In genomic region chr1:234772345-234773147, GRCh38 we compare ENCODE assay signal across 8 cellular contexts.
DNase-seq lines count a peak whose midpoint lies in the region; ATAC-seq, FAIRE-seq and TF ChIP-seq lines count a peak whose summit lies in the region.

No MANE protein-coding gene starts in this region.

- H3K4me1 Mint-ChIP-seq in activated CD8-positive, alpha-beta T cell treated with anti-CD3 and anti-CD28 coated beads for 36 hours (ENCODE audit: low read depth) = peaks cover 60% of the 10 kb centered on the region
- peaks cover 56% of the 10 kb centered on the region for H3K4me1 Mint-ChIP-seq in stimulated activated memory B cell treated with anti-CD40 and anti-IgM and Interleukin-4, amounts not matched to agents 10 μg/mL and 1 μg/mL and 100 μg/mL, for 72 hours

- no peaks in the 10 kb centered on the region for H3K23me2 ChIP-seq in H1 (ENCODE audit: low read depth, low read length)

- TF ChIP-seq RAD21 in H1 (IDR thresholded peaks at IDR 0.05 in 1 of 2, conservative IDR thresholded peaks at IDR 0.05 in 1 of 2; ENCODE audit: low read depth in 2 of 2, low read length in 2 of 2) = no peak

- H3K36me3 ChIP-seq in H1 (ENCODE audit: control insufficient read depth in 2 of 4, insufficient read depth in 4 of 4, low read length in 3 of 4) (no peaks in the 10 kb centered on the region), muscle layer of duodenum (ENCODE audit: control insufficient read depth in 1 of 2, insufficient read depth in 2 of 2, low read length in 2 of 2) (no peaks in the 10 kb centered on the region)

- DNase-seq in NCI-H524 (lab: John Stamatoyannopoulos, UW) = peak; percentile 76 to 85
- DNase-seq in activated CD8-positive, alpha-beta T cell treated with anti-CD3 and anti-CD28 coated beads for 36 hours = peak; percentile 98
- peak in 1 of 2 experiments; percentile 53 for DNase-seq in H1 (ENCODE audit: low read depth in 1 of 2, low spot score in 2 of 2)
- no peak for DNase-seq in NCI-H146 (lab: John Stamatoyannopoulos, UW)

- ATAC-seq in GM18519 (IDR thresholded peaks at IDR 0.05; ENCODE audit: low FRiP score, unreplicated experiment) (peak; percentile 87), HG02884 (IDR thresholded peaks at IDR 0.05; ENCODE audit: unreplicated experiment) (peak; percentile 79)
- peak; percentile 72 for ATAC-seq in activated CD8-positive, alpha-beta T cell treated with anti-CD3 and anti-CD28 coated beads for 36 hours
- peak; percentile 93 for ATAC-seq in stimulated activated memory B cell treated with anti-CD40 and anti-IgM and Interleukin-4, amounts not matched to agents 10 μg/mL and 1 μg/mL and 100 μg/mL, for 72 hours

- CTCF ChIA-PET in activated CD8-positive, alpha-beta T cell treated with anti-CD3 and anti-CD28 coated beads for 36 hours (lab: Charles Lee) = interaction anchor here (1.0 to 1.5 kb wide), 4 partner anchors 9 to 70 kb away, joined by 3 to 5 read pairs (median 4); no protein-coding TSS in a partner anchor
- CTCF ChIA-PET in H1 (lab: Charles Lee; ENCODE audit: partially characterized antibody) = interaction anchor here (0.5 to 1.6 kb wide), 6 partner anchors 9 to 285 kb away, joined by 3 to 4 read pairs (median 4); no protein-coding TSS in a partner anchor

- H3K4me1 ChIP-seq in H1 (replicated peaks in 1 of 4; ENCODE audit: control insufficient read depth in 3 of 4, insufficient read depth in 4 of 4, low read length in 3 of 4) (peaks cover 1 to 19% (median 12%) of the 10 kb centered on the region in 4 experiments; a peak in 5 of 7 replicates), muscle layer of duodenum (ENCODE audit: control insufficient read depth in 1 of 2, insufficient read depth in 2 of 2, low read length in 2 of 2) (peaks cover 0 to 3% of the 10 kb centered on the region in 2 donors)

- no peak overlapping the region for H2AK5ac ChIP-seq in H1 (ENCODE audit: low read depth, low read length)

- H3K9ac ChIP-seq in H1 (replicated peaks in 1 of 4; ENCODE audit: extremely low read depth in 1 of 4, low read depth in 3 of 4, low read length in 3 of 4) = no peak overlapping the region

- POLR2A ChIA-PET in activated CD8-positive, alpha-beta T cell treated with anti-CD3 and anti-CD28 coated beads for 36 hours (lab: Charles Lee) = interaction anchor here (0.6 to 2.6 kb wide), 15 partner anchors 9 to 303 kb away, joined by 3 to 18 read pairs (median 3); partner anchors contain the start of gene IRF2BP2
- POLR2A ChIA-PET in H1 (lab: Charles Lee; ENCODE audit: partially characterized antibody) = no interaction called here

- H3K9me3 Mint-ChIP-seq in activated CD8-positive, alpha-beta T cell treated with anti-CD3 and anti-CD28 coated beads for 36 hours = peaks cover 3% of the 10 kb centered on the region
- peaks cover 3% of the 10 kb centered on the region for H3K9me3 Mint-ChIP-seq in stimulated activated memory B cell treated with anti-CD40 and anti-IgM and Interleukin-4, amounts not matched to agents 10 μg/mL and 1 μg/mL and 100 μg/mL, for 72 hours

- H3K79me1 ChIP-seq in H1 (ENCODE audit: low read depth, low read length) = no peaks in the 10 kb centered on the region

- H3K23ac ChIP-seq in H1 (ENCODE audit: insufficient read length) = no peak overlapping the region

- H2BK12ac ChIP-seq in H1 (ENCODE audit: low read depth, low read length) = peak overlapping the region; percentile 30; the same call in 1 of the 2 replicates

- peak overlapping the region; percentile 12 for H4K91ac ChIP-seq in H1 (replicated peaks; ENCODE audit: insufficient read length, low read length)

- peak overlapping the region; percentile 89 for H2AFZ ChIP-seq in H1 (ENCODE audit: low read length)

- no peak overlapping the region; the same call in 1 of the 2 replicates for H3K18ac ChIP-seq in H1 (ENCODE audit: extremely low read depth, low read length)

- peak overlapping the region; percentile 57 for H3K4me3 Mint-ChIP-seq in activated CD8-positive, alpha-beta T cell treated with anti-CD3 and anti-CD28 coated beads for 36 hours
- H3K4me3 Mint-ChIP-seq in stimulated activated memory B cell treated with anti-CD40 and anti-IgM and Interleukin-4, amounts not matched to agents 10 μg/mL and 1 μg/mL and 100 μg/mL, for 72 hours = peak overlapping the region; percentile 63

- TF ChIP-seq CTCF in activated CD8-positive, alpha-beta T cell treated with anti-CD3 and anti-CD28 coated beads for 36 hours (IDR thresholded peaks at IDR 0.05) = no peak
- no peak for TF ChIP-seq CTCF in H1 (IDR thresholded peaks at IDR 0.05; ENCODE audit: control extremely low read depth in 1 of 3, insufficient read depth in 1 of 3, low read depth in 1 of 3, low read length in 3 of 3)

- no peak overlapping the region for H3K14ac ChIP-seq in H1 (ENCODE audit: insufficient read length)

- peaks cover 6% of the 10 kb centered on the region for H3K36me3 Mint-ChIP-seq in activated CD8-positive, alpha-beta T cell treated with anti-CD3 and anti-CD28 coated beads for 36 hours (ENCODE audit: low read depth)
- H3K36me3 Mint-ChIP-seq in stimulated activated memory B cell treated with anti-CD40 and anti-IgM and Interleukin-4, amounts not matched to agents 10 μg/mL and 1 μg/mL and 100 μg/mL, for 72 hours = peaks cover 6% of the 10 kb centered on the region

- H3K56ac ChIP-seq in H1 (replicated peaks; ENCODE audit: insufficient read length, low read depth, low read length) = no peak overlapping the region

- H2BK120ac ChIP-seq in H1 (replicated peaks; ENCODE audit: low read depth, low read length) = no peak overlapping the region

- H3K27ac ChIP-seq in H1 (ENCODE audit: low read depth, low read length) (no peak overlapping the region), muscle layer of duodenum (ENCODE audit: low read length) (peak overlapping the region; percentile 76)

- intact Hi-C loops in activated CD8-positive, alpha-beta T cell treated with anti-CD3 and anti-CD28 coated beads for 36 hours (cut with micrococcal nuclease) = loop anchor here (1.0 kb wide), 1 partner anchor 71 kb away; no protein-coding TSS in a partner anchor

- H3K27me3 Mint-ChIP-seq in activated CD8-positive, alpha-beta T cell treated with anti-CD3 and anti-CD28 coated beads for 36 hours = no peaks in the 10 kb centered on the region
- H3K27me3 Mint-ChIP-seq in stimulated activated memory B cell treated with anti-CD40 and anti-IgM and Interleukin-4, amounts not matched to agents 10 μg/mL and 1 μg/mL and 100 μg/mL, for 72 hours = no peaks in the 10 kb centered on the region

- TF ChIP-seq EP300 in H1 (IDR thresholded peaks at IDR 0.05; ENCODE audit: borderline replicate concordance in 1 of 2, low read depth in 2 of 2, low read length in 2 of 2) = no peak

- no peaks in the 10 kb centered on the region for H3K9me3 ChIP-seq in H1 (ENCODE audit: insufficient read depth in 2 of 2, low read depth in 1 of 2, low read length in 1 of 2)
- H3K9me3 ChIP-seq in muscle layer of duodenum (ENCODE audit: control insufficient read depth in 1 of 2, low read length in 2 of 2) = no peaks in the 10 kb centered on the region

- H3K4me2 ChIP-seq in H1 (ENCODE audit: insufficient read depth in 1 of 2, low read depth in 2 of 2, low read length in 2 of 2) = 0 out of 4 replicates have a peak overlapping the region, but pooled peaks of 1 of the 2 experiments have one; percentile 6

- H4K20me1 ChIP-seq in H1 (replicated peaks in 1 of 2; ENCODE audit: control insufficient read depth in 1 of 2, insufficient read depth in 2 of 2, low read length in 2 of 2) = no peaks in the 10 kb centered on the region

- no peak for TF ChIP-seq POLR2A in H1 (IDR thresholded peaks at IDR 0.05; ENCODE audit: control extremely low read depth in 1 of 2, low read depth in 2 of 2, low read length in 2 of 2)

- H2BK5ac ChIP-seq in H1 (ENCODE audit: low read depth, low read length) = no peak overlapping the region

- H3K79me2 ChIP-seq in H1 (ENCODE audit: control insufficient read depth in 1 of 2, insufficient read depth in 2 of 2, low read length in 2 of 2) = no peaks in the 10 kb centered on the region

- no peaks in the 10 kb centered on the region; a peak in 1 of 7 replicates for H3K27me3 ChIP-seq in H1 (replicated peaks in 1 of 4; ENCODE audit: control insufficient read depth in 3 of 4, extremely low read depth in 1 of 4, insufficient read depth in 3 of 4, low read length in 3 of 4)
- no peaks in the 10 kb centered on the region for H3K27me3 ChIP-seq in muscle layer of duodenum (ENCODE audit: low read depth, low read length)

- H3K27ac Mint-ChIP-seq in activated CD8-positive, alpha-beta T cell treated with anti-CD3 and anti-CD28 coated beads for 36 hours = peak overlapping the region; percentile 93
- peak overlapping the region; percentile 99 for H3K27ac Mint-ChIP-seq in stimulated activated memory B cell treated with anti-CD40 and anti-IgM and Interleukin-4, amounts not matched to agents 10 μg/mL and 1 μg/mL and 100 μg/mL, for 72 hours

- WGBS in H1 (ENCODE audit: extremely low coverage in 1 of 2, insufficient coverage in 1 of 2, insufficient read length in 1 of 2, insufficient replicate concordance in 2 of 2, low coverage in 1 of 2, low lambda C conversion rate in 2 of 2, missing lambda C conversion rate in 1 of 2), 2 experiments = 75% methylated on average over 22 of the region's 22 CpGs; no CpG with 5 or more reads in 1 of the 2 experiments

- no peak for FAIRE-seq in H1 (lab: Jason Lieb, UNC)

- no peak overlapping the region for H4K5ac ChIP-seq in H1 (ENCODE audit: insufficient read length, low read depth, low read length)

- H2BK20ac ChIP-seq in H1 (ENCODE audit: low read length) = no peak overlapping the region

- H2BK15ac ChIP-seq in H1 (ENCODE audit: low read length) = no peak overlapping the region; the same call in 1 of the 2 replicates

- H3K4me3 ChIP-seq in H1 (ENCODE audit: extremely low read depth in 1 of 4, insufficient read depth in 2 of 4, low read depth in 3 of 4, low read length in 4 of 4) (no peak overlapping the region), muscle layer of duodenum (ENCODE audit: low read depth in 1 of 2, low read length in 2 of 2) (peak overlapping the region in 1 of 2 donors; percentile 4)

- H4K8ac ChIP-seq in H1 (ENCODE audit: extremely low read depth, insufficient read depth, low read length) = no peak overlapping the region; the same call in 1 of the 2 replicates

- peak overlapping the region; percentile 15 for H3K4ac ChIP-seq in H1 (replicated peaks; ENCODE audit: insufficient read length, low read depth, low read length)

TF ChIP-seq in H1, 55 proteins besides CTCF, POLR2A, EP300 and RAD21 (continues in another document):
- TF ChIP-seq ATF3 (IDR thresholded peaks at IDR 0.05; ENCODE audit: insufficient read depth, low read depth, low read length) (no peak), E2F6 (IDR thresholded peaks at IDR 0.05) (peak; percentile 41; the same call in 1 of the 2 replicates)
